10 cellular contexts compared by ENCODE assay signal in genomic region chr1:67013573-67013972, GRCh38.
A peak's percentile ranks its signal among the peaks of the same experiment; 100 is the strongest.
DNase-seq lines count a peak whose midpoint lies in the region; ATAC-seq and TF ChIP-seq lines count a peak whose summit lies in the region.
"Had no signal": no experiment of that assay in that cellular context is flagged by ENCODE, and none has a peak within 500 bp of the region (broad histone marks: within the 10 kb centered on the region; RNA-seq: fewer than 3 reads in every experiment).

No MANE protein-coding gene starts in this region.

- ATAC-seq in activated CD4-positive, CD25-positive, alpha-beta regulatory T cell treated with anti-CD3 and anti-CD28 coated beads, Interleukin-2, amount 50 U/mL, for 24 hours: peak; percentile 96 to 98
- ATAC-seq in HG03354 (IDR thresholded peaks at IDR 0.05; ENCODE audit: poor library complexity, severe bottlenecking, unreplicated experiment): peak; percentile 55
- no peak for ATAC-seq in HG03135 (IDR thresholded peaks at IDR 0.05; ENCODE audit: unreplicated experiment)

- in situ Hi-C loops in astrocyte of the spinal cord (cut with HindIII; ENCODE audit: low sequenced_read_pairs): no loop called here
- in situ Hi-C loops in KBM-7 (cut with MboI; ENCODE audit: low pct_unique_long_range_greater_than_20kb, low sequenced_read_pairs): loop anchor here (25.0 kb wide), 1 partner anchor 124 kb away; the partner anchor contains the start of gene C1orf141

- H3K4me3 ChIP-seq in astrocyte of the spinal cord (ENCODE audit: low read depth, low read length): no peak overlapping the region

- TF ChIP-seq CTCF in astrocyte of the spinal cord (IDR thresholded peaks at IDR 0.05; ENCODE audit: low read depth, low read length): no peak

- DNase-seq in activated CD4-positive, CD25-positive, alpha-beta regulatory T cell treated with anti-CD3 and anti-CD28 coated beads, Interleukin-2, amount 50 U/mL, for 72 hours: no peak
- DNase-seq in astrocyte of the spinal cord (ENCODE audit: low read depth, low spot score): peak; percentile 56
- peak; percentile 14 for DNase-seq in putamen (ENCODE audit: low spot score)
- no peak for DNase-seq in NCI-H1105 (lab: John Stamatoyannopoulos, UW)
- no peak for DNase-seq in KBM-7
- DNase-seq: glutamatergic neuron; NK-92 treated with Interleukin-12 subunit alpha and Interleukin-12 subunit beta, amount 100 ng/mL, for 24 hours had no signal

Comparison
In these comparisons a context has a peak if more than half of its experiments do, and no peak if none do; other contexts are left out.
1. DNase-seq: peak in astrocyte of the spinal cord (single experiment) and putamen (single experiment); none in activated CD4-positive, CD25-positive, alpha-beta regulatory T cell treated with anti-CD3 and anti-CD28 coated beads, Interleukin-2, amount 50 U/mL, for 72 hours (single experiment), NCI-H1105 (single experiment) and KBM-7 (single experiment).